ENCODE assay signal across 32 cellular contexts in genomic region chr11:27097538-27097937, GRCh38. TPM values are rescaled to one million over a fixed set of nuclear protein-coding genes. Genes with fewer than 3 reads are reported as not detected.
"Had no signal": no experiment of that assay in that cellular context is flagged by ENCODE, and none has a peak within 500 bp of the region (broad histone marks: within the 10 kb centered on the region; RNA-seq: fewer than 3 reads in every experiment).

No MANE protein-coding gene starts in this region.

- ATAC-seq: activated naive CD4-positive, alpha-beta T cell treated with anti-CD3 and anti-CD28 coated beads, Interleukin-2, amount 50 U/mL, for 72 hours; activated T-cell treated with anti-CD3 and anti-CD28 coated beads, Interleukin-2, amount 50 U/mL, for 72 hours; effector memory CD8-positive, alpha-beta T cell; foreskin keratinocyte; gastrocnemius medialis; heart left ventricle; WTC11 had no signal

- FAIRE-seq: astrocyte, bronchial epithelial cell, colon, TTC549 had no signal

- DNase-seq: activated CD4-positive, alpha-beta memory T cell treated with anti-CD3 and anti-CD28 coated beads, Interleukin-2, amount 10 ng/mL, durations not matched to agents 7 days and 5 days; activated CD4-positive, alpha-beta T cell treated with anti-CD3 and anti-CD28 coated beads for 1 hour; activated CD4-positive, alpha-beta T cell treated with anti-CD3 and anti-CD28 coated beads for 4 hours; activated CD4-positive, alpha-beta T cell treated with anti-CD3 and anti-CD28 coated beads, Interleukin-2, amount 10 ng/mL, durations not matched to agents 7 days and 5 days; activated CD4-positive, alpha-beta T cell treated with anti-CD3 and anti-CD28 coated beads, Interleukin-2, amount 50 U/mL, for 4 hours; activated CD8-positive, alpha-beta memory T cell treated with anti-CD3 and anti-CD28 coated beads, Interleukin-2, amount 50 U/mL, for 48 hours; activated gamma-delta T cell; activated naive CD4-positive, alpha-beta T cell; activated naive CD4-positive, alpha-beta T cell treated with anti-CD3 and anti-CD28 coated beads, Interleukin-2, amount 10 ng/mL, durations not matched to agents 7 days and 5 days; activated naive CD8-positive, alpha-beta T cell treated with anti-CD3 and anti-CD28 coated beads, Interleukin-2, amount 10 ng/mL, durations not matched to agents 7 days and 5 days; activated T-cell treated with anti-CD3 and anti-CD28 coated beads for 4 hours; activated T-cell treated with anti-CD3 and anti-CD28 coated beads, Interleukin-2, amount 50 U/mL, for 24 hours; activated T-cell treated with anti-CD3 and anti-CD28 coated beads, Interleukin-2, amount 50 U/mL, for 72 hours; brain microvascular endothelial cell; cortex of kidney; dermis blood vessel endothelial cell; effector CD4-positive, alpha-beta T cell; effector memory CD8-positive, alpha-beta T cell; erythroblast; foreskin keratinocyte; gastrocnemius medialis; glutamatergic neuron; heart left ventricle; T-helper 2 cell had no signal

RNA-seq across cellular contexts. Expression of gene BBOX1, which starts 56.9 kb away (rescaled TPM):
- total RNA-seq: activated CD4-positive, alpha-beta memory T cell treated with anti-CD3 and anti-CD28 coated beads, Interleukin-2, amount 10 ng/mL, durations not matched to agents 7 days and 5 days; activated CD4-positive, alpha-beta T cell treated with anti-CD3 and anti-CD28 coated beads, Interleukin-2, amount 10 ng/mL, durations not matched to agents 7 days and 5 days; activated naive CD4-positive, alpha-beta T cell treated with anti-CD3 and anti-CD28 coated beads, Interleukin-2, amount 50 U/mL, for 72 hours; activated naive CD8-positive, alpha-beta T cell treated with anti-CD3 and anti-CD28 coated beads, Interleukin-2, amount 10 ng/mL, durations not matched to agents 7 days and 5 days; activated T-cell treated with anti-CD3 and anti-CD28 coated beads, Interleukin-2, amount 50 U/mL, for 72 hours; cardiac septum; dermis blood vessel endothelial cell; foreskin keratinocyte; T-helper 1 cell treated with Interleukin-12 subunit alpha and Interleukin-12 subunit beta and Interleukin-4 antibody, amounts not matched to agents 30 ng/mL and 1 ng/mL, for 36 hours; WTC11 had no signal
